ENCODE assay signal across 1 cellular context in genomic region chr16:48602357-48603014, GRCh38.
TF ChIP-seq lines count a peak whose summit lies in the region.

No MANE protein-coding gene starts in this region.

TF ChIP-seq in GM12878, 131 proteins besides CTCF, POLR2A, EP300 and RAD21:
- TF ChIP-seq EGR1 (IDR thresholded peaks at IDR 0.05; ENCODE audit: borderline replicate concordance in 1 of 2, low read depth in 2 of 2, low read length in 2 of 2) (no peak), CEBPB (IDR thresholded peaks at IDR 0.05; ENCODE audit: borderline replicate concordance in 1 of 2, low read depth in 2 of 2, low read length in 2 of 2) (no peak), CHD1 (IDR thresholded peaks at IDR 0.05; ENCODE audit: low read depth, low read length) (no peak), ZNF217 (IDR thresholded peaks at IDR 0.05) (no peak), SREBF1 (IDR thresholded peaks at IDR 0.05; ENCODE audit: low read length) (no peak), NR2F1 (conservative IDR thresholded peaks at IDR 0.05) (no peak), ATF7 (IDR thresholded peaks at IDR 0.05; ENCODE audit: low read depth) (no peak), JUNB (IDR thresholded peaks at IDR 0.05) (no peak), ZZZ3 (IDR thresholded peaks at IDR 0.05; ENCODE audit: control insufficient read depth, insufficient read length, low read depth) (no peak), HDAC2 (IDR thresholded peaks at IDR 0.05) (no peak), SIX5 (IDR thresholded peaks at IDR 0.05; ENCODE audit: low read depth, low read length, severe bottlenecking) (no peak), RELB (IDR thresholded peaks at IDR 0.05; ENCODE audit: low read depth) (no peak), RBBP5 (conservative IDR thresholded peaks at IDR 0.05) (no peak), SMARCA5 (IDR thresholded peaks at IDR 0.05) (no peak)
- TF ChIP-seq, protein P1, sequence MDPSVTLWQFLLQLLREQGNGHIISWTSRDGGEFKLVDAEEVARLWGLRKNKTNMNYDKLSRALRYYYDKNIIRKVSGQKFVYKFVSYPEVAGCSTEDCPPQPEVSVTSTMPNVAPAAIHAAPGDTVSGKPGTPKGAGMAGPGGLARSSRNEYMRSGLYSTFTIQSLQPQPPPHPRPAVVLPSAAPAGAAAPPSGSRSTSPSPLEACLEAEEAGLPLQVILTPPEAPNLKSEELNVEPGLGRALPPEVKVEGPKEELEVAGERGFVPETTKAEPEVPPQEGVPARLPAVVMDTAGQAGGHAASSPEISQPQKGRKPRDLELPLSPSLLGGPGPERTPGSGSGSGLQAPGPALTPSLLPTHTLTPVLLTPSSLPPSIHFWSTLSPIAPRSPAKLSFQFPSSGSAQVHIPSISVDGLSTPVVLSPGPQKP (IDR thresholded peaks at IDR 0.05; ENCODE audit: low read depth, low read length), result no peak
- TF ChIP-seq, protein P2, sequence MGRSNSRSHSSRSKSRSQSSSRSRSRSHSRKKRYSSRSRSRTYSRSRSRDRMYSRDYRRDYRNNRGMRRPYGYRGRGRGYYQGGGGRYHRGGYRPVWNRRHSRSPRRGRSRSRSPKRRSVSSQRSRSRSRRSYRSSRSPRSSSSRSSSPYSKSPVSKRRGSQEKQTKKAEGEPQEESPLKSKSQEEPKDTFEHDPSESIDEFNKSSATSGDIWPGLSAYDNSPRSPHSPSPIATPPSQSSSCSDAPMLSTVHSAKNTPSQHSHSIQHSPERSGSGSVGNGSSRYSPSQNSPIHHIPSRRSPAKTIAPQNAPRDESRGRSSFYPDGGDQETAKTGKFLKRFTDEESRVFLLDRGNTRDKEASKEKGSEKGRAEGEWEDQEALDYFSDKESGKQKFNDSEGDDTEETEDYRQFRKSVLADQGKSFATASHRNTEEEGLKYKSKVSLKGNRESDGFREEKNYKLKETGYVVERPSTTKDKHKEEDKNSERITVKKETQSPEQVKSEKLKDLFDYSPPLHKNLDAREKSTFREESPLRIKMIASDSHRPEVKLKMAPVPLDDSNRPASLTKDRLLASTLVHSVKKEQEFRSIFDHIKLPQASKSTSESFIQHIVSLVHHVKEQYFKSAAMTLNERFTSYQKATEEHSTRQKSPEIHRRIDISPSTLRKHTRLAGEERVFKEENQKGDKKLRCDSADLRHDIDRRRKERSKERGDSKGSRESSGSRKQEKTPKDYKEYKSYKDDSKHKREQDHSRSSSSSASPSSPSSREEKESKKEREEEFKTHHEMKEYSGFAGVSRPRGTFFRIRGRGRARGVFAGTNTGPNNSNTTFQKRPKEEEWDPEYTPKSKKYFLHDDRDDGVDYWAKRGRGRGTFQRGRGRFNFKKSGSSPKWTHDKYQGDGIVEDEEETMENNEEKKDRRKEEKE (IDR thresholded peaks at IDR 0.05), result no peak
